Comparison of ENCODE assay signal across 23 cellular contexts in the genomic region with DNA sequence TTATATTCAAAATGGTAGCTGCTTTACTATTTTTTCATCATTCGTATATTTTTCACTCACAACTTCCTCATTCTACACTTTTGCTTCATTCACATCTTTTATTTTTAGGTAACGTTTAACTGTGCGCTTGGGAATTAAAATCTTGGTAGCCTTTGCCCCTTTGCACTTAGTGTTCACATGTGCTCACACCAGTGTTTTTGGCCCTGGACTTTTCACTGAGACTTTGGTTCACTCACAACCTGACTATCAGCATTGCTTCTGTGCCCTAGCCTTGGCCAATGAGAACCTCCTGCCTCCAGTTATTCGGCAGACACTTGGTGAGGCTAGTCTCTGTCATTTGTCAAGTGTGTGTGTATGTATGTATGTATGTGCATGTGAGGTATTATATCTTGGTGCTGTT.
"Had no signal": no experiment of that assay in that cellular context is flagged by ENCODE, and none has a peak within 500 bp of the region (broad histone marks: within the 10 kb centered on the region; RNA-seq: fewer than 3 reads in every experiment).

No MANE protein-coding gene starts in this region.

- H3K4me3 ChIP-seq: coronary artery, dorsolateral prefrontal cortex, esophagus muscularis mucosa, gastroesophageal sphincter, heart left ventricle, hepatocyte, left lung, lower lobe of right lung, mucosa of descending colon had no signal

- H3K4me2 ChIP-seq: hepatocyte had no signal

- H3K27ac Mint-ChIP-seq: immature natural killer cell; mesothelial cell of epicardium; naive B cell; naive thymus-derived CD8-positive, alpha-beta T cell had no signal

- H3K36me3 ChIP-seq: esophagus muscularis mucosa, gastroesophageal sphincter, heart left ventricle, left lung, lower lobe of right lung had no signal

- H3K27me3 Mint-ChIP-seq: naive B cell; naive thymus-derived CD8-positive, alpha-beta T cell had no signal

- H3K4me1 ChIP-seq: esophagus muscularis mucosa, gastroesophageal sphincter, heart left ventricle, left lung, lower lobe of right lung had no signal

- H3K4me3 Mint-ChIP-seq: immature natural killer cell; mesothelial cell of epicardium; naive B cell; naive thymus-derived CD8-positive, alpha-beta T cell had no signal

- H3K9me3 Mint-ChIP-seq: mesothelial cell of epicardium had no signal

- ATAC-seq: foreskin keratinocyte; gastroesophageal sphincter; left colon; left lung; lower lobe of right lung; mucosa of descending colon; naive thymus-derived CD8-positive, alpha-beta T cell had no signal

- H3K27ac ChIP-seq: coronary artery, esophagus muscularis mucosa, foreskin keratinocyte, gastroesophageal sphincter, heart left ventricle, hepatocyte, left lung, lower lobe of right lung had no signal

- H3K4me1 Mint-ChIP-seq: immature natural killer cell; mesothelial cell of epicardium; naive B cell; naive thymus-derived CD8-positive, alpha-beta T cell had no signal

- H3K36me3 Mint-ChIP-seq: immature natural killer cell; mesothelial cell of epicardium; naive B cell; naive thymus-derived CD8-positive, alpha-beta T cell had no signal

- H3K9me3 ChIP-seq: esophagus muscularis mucosa, gastroesophageal sphincter, heart left ventricle, left lung, lower lobe of right lung, mucosa of descending colon had no signal

- H2AFZ ChIP-seq: hepatocyte had no signal

- H3K27me3 ChIP-seq: dorsolateral prefrontal cortex, foreskin keratinocyte, heart left ventricle, hepatocyte, left lung had no signal

- DNase-seq: dermis blood vessel endothelial cell; effector CD4-positive, alpha-beta T cell; effector memory CD4-positive, alpha-beta T cell; foreskin keratinocyte; heart left ventricle; immature natural killer cell; islet precursor cell; kidney; kidney glomerular epithelial cell; left colon; left lung; left ventricle myocardium superior; lower lobe of right lung; mesenchymal stem cell; mucosa of descending colon; naive B cell; naive thymus-derived CD8-positive, alpha-beta T cell had no signal
